ENCODE assay signal across 18 cellular contexts in genomic region chr17:55424893-55425540, GRCh38.
"Had no signal": no experiment of that assay in that cellular context is flagged by ENCODE, and none has a peak within 500 bp of the region (broad histone marks: within the 10 kb centered on the region; RNA-seq: fewer than 3 reads in every experiment).

No MANE protein-coding gene starts in this region.

- H3K36me3 ChIP-seq: adrenal gland, thyroid gland, uterus, WERI-Rb-1 had no signal

- H3K9me3 ChIP-seq: adrenal gland, thyroid gland, uterus had no signal

- H3K27ac ChIP-seq: adrenal gland, thyroid gland, uterus, WERI-Rb-1 had no signal

- H3K4me1 ChIP-seq: uterus had no signal

- H3K4me3 Mint-ChIP-seq: activated T-cell treated with anti-CD3 and anti-CD28 coated beads, Interleukin-2, amount 50 U/mL, for 72 hours; mesothelial cell of epicardium; natural killer cell treated with Interleukin-12 subunit alpha and Interleukin-12 subunit beta and Interleukin-15 and Interleukin-18, amount 100 ng/mL, for 72 hours had no signal

- DNase-seq: activated CD4-positive, alpha-beta T cell treated with anti-CD3 and anti-CD28 coated beads, Interleukin-2, amount 50 U/mL, for 4 hours; activated effector memory CD4-positive, alpha-beta T cell treated with anti-CD3 and anti-CD28 coated beads, Interleukin-2, amount 50 U/mL, for 16 hours; activated T-cell treated with anti-CD3 and anti-CD28 coated beads, Interleukin-2, amount 50 U/mL, for 72 hours; adrenal gland; cerebellar nuclear complex; cortex of kidney; erythroblast; foreskin melanocyte; islet precursor cell; stimulated activated naive CD4-positive, alpha-beta T cell treated with Interleukin-2 at 50 U/mL for 16 hours; thyroid gland; uterus; WERI-Rb-1 had no signal

- H3K36me3 Mint-ChIP-seq: mesothelial cell of epicardium; natural killer cell treated with Interleukin-12 subunit alpha and Interleukin-12 subunit beta and Interleukin-15 and Interleukin-18, amount 100 ng/mL, for 72 hours had no signal

- ATAC-seq: activated naive CD4-positive, alpha-beta T cell treated with anti-CD3 and anti-CD28 coated beads, Interleukin-2, amount 50 U/mL, for 72 hours; activated T-cell treated with anti-CD3 and anti-CD28 coated beads, Interleukin-2, amount 50 U/mL, for 72 hours; natural killer cell treated with Interleukin-12 subunit alpha and Interleukin-12 subunit beta and Interleukin-15 and Interleukin-18, amount 100 ng/mL, for 72 hours had no signal

- H3K9me3 Mint-ChIP-seq: activated naive CD4-positive, alpha-beta T cell treated with anti-CD3 and anti-CD28 coated beads, Interleukin-2, amount 50 U/mL, for 72 hours; activated T-cell treated with anti-CD3 and anti-CD28 coated beads, Interleukin-2, amount 50 U/mL, for 72 hours; mesothelial cell of epicardium; natural killer cell treated with Interleukin-12 subunit alpha and Interleukin-12 subunit beta and Interleukin-15 and Interleukin-18, amount 100 ng/mL, for 72 hours had no signal

- H3K27me3 ChIP-seq: thyroid gland, uterus had no signal

- H3K27ac Mint-ChIP-seq: activated naive CD4-positive, alpha-beta T cell treated with anti-CD3 and anti-CD28 coated beads, Interleukin-2, amount 50 U/mL, for 72 hours; activated T-cell treated with anti-CD3 and anti-CD28 coated beads, Interleukin-2, amount 50 U/mL, for 72 hours; mesothelial cell of epicardium; natural killer cell treated with Interleukin-12 subunit alpha and Interleukin-12 subunit beta and Interleukin-15 and Interleukin-18, amount 100 ng/mL, for 72 hours; progenitor cell of endocrine pancreas had no signal

- H3K4me3 ChIP-seq: adrenal gland, lung, thyroid gland, uterus had no signal
